Comparison of ENCODE assay signal across 8 cellular contexts in genomic region chr17:29616300-29617048, GRCh38. TPM values are rescaled to one million over a fixed set of nuclear protein-coding genes. Genes with fewer than 3 reads are reported as not detected.
DNase-seq lines count a peak whose midpoint lies in the region; ATAC-seq and TF ChIP-seq lines count a peak whose summit lies in the region.

No MANE protein-coding gene starts in this region.

- BruUV-seq in IMR-90 (replicated peaks; lab: Mats Ljungman, UMichigan): no TSS peak

- H2AK5ac ChIP-seq in IMR-90 (ENCODE audit: low read depth, low read length): no peak overlapping the region

- no peak overlapping the region for H3K4me3 ChIP-seq in IMR-90 (ENCODE audit: insufficient read depth, low read depth, low read length)
- peak overlapping the region; percentile 80 for H3K4me3 ChIP-seq in naive thymus-derived CD4-positive, alpha-beta T cell (ENCODE audit: low read length)

- 55% methylated on average over 21 of the region's 32 CpGs; no CpG with 5 or more reads in 1 of the 2 experiments for WGBS in IMR-90 (ENCODE audit: extremely low coverage in 2 of 2, insufficient read length in 1 of 2), 2 experiments

- H4K5ac ChIP-seq in IMR-90 (ENCODE audit: low read depth, low read length): no peak overlapping the region

- no peak overlapping the region for H3K23ac ChIP-seq in IMR-90 (ENCODE audit: low read depth, low read length)

- in situ Hi-C loops in IMR-90 (cut with MboI; ENCODE audit: low sequenced_read_pairs): no loop called here

- DNase-seq in CD1c-positive myeloid dendritic cell (ENCODE audit: extremely low spot score): peak; percentile 23
- DNase-seq in IMR-90: no peak
- peak; percentile 92 for DNase-seq in chondrocyte (ENCODE audit: low spot score)
- DNase-seq in naive thymus-derived CD4-positive, alpha-beta T cell: no peak
- DNase-seq in kidney glomerular epithelial cell (lab: John Stamatoyannopoulos, UW): no peak
- DNase-seq in amygdala (lab: John Stamatoyannopoulos, UW): no peak

- no peak overlapping the region for H4K91ac ChIP-seq in IMR-90 (ENCODE audit: insufficient read depth, low read depth, low read length)

- no peaks in the 10 kb centered on the region for H3K9me3 Mint-ChIP-seq in chondrocyte (ENCODE audit: low read depth)
- H3K9me3 Mint-ChIP-seq in naive thymus-derived CD4-positive, alpha-beta T cell: no peaks in the 10 kb centered on the region

- no peak overlapping the region for H3K18ac ChIP-seq in IMR-90 (ENCODE audit: low read depth, low read length)

- H3K27me3 Mint-ChIP-seq in chondrocyte (ENCODE audit: low read depth): peaks cover 2% of the 10 kb centered on the region
- peaks cover 0 to 18% (median 0%) of the 10 kb centered on the region in 5 donors for H3K27me3 Mint-ChIP-seq in naive thymus-derived CD4-positive, alpha-beta T cell

- H3K27ac ChIP-seq in IMR-90 (ENCODE audit: insufficient read depth, low read length): no peak overlapping the region
- no peak overlapping the region for H3K27ac ChIP-seq in naive thymus-derived CD4-positive, alpha-beta T cell (ENCODE audit: low read depth, low read length)

- no peak overlapping the region for H3K4ac ChIP-seq in IMR-90 (ENCODE audit: low read depth, low read length)

- peak overlapping the region; percentile 77 for H3K4me3 Mint-ChIP-seq in chondrocyte (ENCODE audit: unreplicated experiment)
- peak overlapping the region; percentile 78 to 93 (median 88) for H3K4me3 Mint-ChIP-seq in naive thymus-derived CD4-positive, alpha-beta T cell

- no peak for TF ChIP-seq CTCF in IMR-90 (conservative IDR thresholded peaks at IDR 0.05; ENCODE audit: low read depth, low read length)
- no peak for TF ChIP-seq CTCF in chondrocyte (IDR thresholded peaks at IDR 0.05)

- H3K56ac ChIP-seq in IMR-90 (ENCODE audit: extremely low read depth, insufficient read depth, low read length): no peak overlapping the region

- H2AK9ac ChIP-seq in IMR-90 (replicated peaks; ENCODE audit: low read depth, low read length, poor library complexity): no peak overlapping the region

- no peak overlapping the region for H2BK120ac ChIP-seq in IMR-90 (ENCODE audit: low read depth, low read length)

- H3K4me1 Mint-ChIP-seq in chondrocyte (ENCODE audit: low read depth): peaks cover 41% of the 10 kb centered on the region
- H3K4me1 Mint-ChIP-seq in naive thymus-derived CD4-positive, alpha-beta T cell: peaks cover 9 to 51% (median 36%) of the 10 kb centered on the region in 7 donors

- no peak overlapping the region for H2BK15ac ChIP-seq in IMR-90 (ENCODE audit: low read depth, low read length)

- H2AFZ ChIP-seq in IMR-90 (replicated peaks; ENCODE audit: low read length, poor library complexity): peak overlapping the region; percentile 81

- TF ChIP-seq POLR2A in IMR-90 (IDR thresholded peaks at IDR 0.05; ENCODE audit: low read depth, low read length): no peak

- H3K79me1 ChIP-seq in IMR-90 (ENCODE audit: low read depth in 1 of 2, low read length in 2 of 2): peaks cover 0 to 15% of the 10 kb centered on the region in 2 experiments; a peak in 1 of 4 replicates

- H4K20me1 ChIP-seq in IMR-90 (ENCODE audit: insufficient read depth, low read length): peaks cover 9% of the 10 kb centered on the region; the same call in 1 of the 2 replicates

- H3K27me3 ChIP-seq in IMR-90 (ENCODE audit: control insufficient read depth, insufficient read depth, low read length): no peaks in the 10 kb centered on the region; the same call in 1 of the 2 replicates
- no peaks in the 10 kb centered on the region for H3K27me3 ChIP-seq in naive thymus-derived CD4-positive, alpha-beta T cell (ENCODE audit: control insufficient read depth in 2 of 2, insufficient read depth in 2 of 2, low read length in 2 of 2)

- CTCF ChIA-PET in IMR-90 (lab: Yijun Ruan, JAX): interaction anchor here (0.5 to 2.2 kb wide), 6 partner anchors 10 to 186 kb away, joined by 3 to 5 read pairs (median 4); no protein-coding TSS in a partner anchor
- CTCF ChIA-PET in naive thymus-derived CD4-positive, alpha-beta T cell (lab: Charles Lee): interaction anchor here (0.5 to 6.4 kb wide), 24 partner anchors 13 to 314 kb away, joined by 3 to 56 read pairs (median 4); partner anchors contain the start of genes ANKRD13B and SSH2

- H2BK5ac ChIP-seq in IMR-90 (ENCODE audit: low read depth, low read length, poor library complexity, severe bottlenecking): no peak overlapping the region

- H3K36me3 ChIP-seq in IMR-90 (ENCODE audit: control insufficient read depth, insufficient read depth, low read length): peaks cover 2% of the 10 kb centered on the region; the same call in 1 of the 2 replicates
- no peaks in the 10 kb centered on the region for H3K36me3 ChIP-seq in naive thymus-derived CD4-positive, alpha-beta T cell (ENCODE audit: control insufficient read depth in 2 of 3, insufficient read depth in 3 of 3, low read length in 3 of 3)

- intact Hi-C loops in IMR-90 (cut with micrococcal nuclease): no loop called here
- intact Hi-C loops in naive thymus-derived CD4-positive, alpha-beta T cell (cut with micrococcal nuclease): loop anchor here (1.0 to 10.0 kb wide), 6 partner anchors 36 to 498 kb away; partner anchors contain the start of genes NSRP1 (in 1 of the 2) and TAOK1 (in 1 of the 2)

- dilution Hi-C loops in IMR-90 (cut with HindIII; ENCODE audit: low sequenced_read_pairs, unreplicated experiment): no loop called here

- H4K8ac ChIP-seq in IMR-90 (ENCODE audit: low read depth in 2 of 2, low read length in 2 of 2): no peak overlapping the region

- H3K9me1 ChIP-seq in IMR-90 (ENCODE audit: insufficient read depth, low read length): peaks cover 21% of the 10 kb centered on the region

- H3K4me2 ChIP-seq in IMR-90 (ENCODE audit: low read depth, low read length): no peak overlapping the region

- TF ChIP-seq RAD21 in IMR-90 (IDR thresholded peaks at IDR 0.05; ENCODE audit: low read length): no peak

- no peak overlapping the region for H3K27ac Mint-ChIP-seq in chondrocyte (ENCODE audit: unreplicated experiment)
- peak overlapping the region in 6 of 9 donors; percentile 2 to 91 (median 72) for H3K27ac Mint-ChIP-seq in naive thymus-derived CD4-positive, alpha-beta T cell

- H3K9me3 ChIP-seq in IMR-90 (ENCODE audit: control insufficient read depth, insufficient read depth, low read length): no peaks in the 10 kb centered on the region
- no peaks in the 10 kb centered on the region for H3K9me3 ChIP-seq in naive thymus-derived CD4-positive, alpha-beta T cell (ENCODE audit: control insufficient read depth in 2 of 3, low read length in 3 of 3)

- H2BK20ac ChIP-seq in IMR-90 (ENCODE audit: low read depth, low read length): no peak overlapping the region

- H3K14ac ChIP-seq in IMR-90 (replicated peaks; ENCODE audit: low read depth, low read length): no peak overlapping the region

- H3K36me3 Mint-ChIP-seq in chondrocyte (ENCODE audit: low read depth): no peaks in the 10 kb centered on the region
- H3K36me3 Mint-ChIP-seq in naive thymus-derived CD4-positive, alpha-beta T cell: no peaks in the 10 kb centered on the region

- no peak for ATAC-seq in IMR-90 (ENCODE audit: low read depth)
- ATAC-seq in naive thymus-derived CD4-positive, alpha-beta T cell: no peak
- no peak for ATAC-seq in GM21737 (IDR thresholded peaks at IDR 0.05; ENCODE audit: unreplicated experiment)
- no peak for ATAC-seq in HG03097 (IDR thresholded peaks at IDR 0.05; ENCODE audit: low FRiP score, unreplicated experiment)

- H3K4me1 ChIP-seq in IMR-90 (ENCODE audit: control insufficient read depth, insufficient read depth, low read length): peaks cover 8% of the 10 kb centered on the region
- peaks cover 34 to 37% of the 10 kb centered on the region in 2 donors for H3K4me1 ChIP-seq in naive thymus-derived CD4-positive, alpha-beta T cell (ENCODE audit: control insufficient read depth in 2 of 2, insufficient read depth in 2 of 2, low read length in 2 of 2)

- H3K9ac ChIP-seq in IMR-90 (ENCODE audit: low read depth, low read length): no peak overlapping the region

- POLR2A ChIA-PET in IMR-90 (lab: Charles Lee; ENCODE audit: unreplicated experiment): interaction anchor here (1.0 kb wide), 1 partner anchor 145 kb away, joined by 5 read pairs; no protein-coding TSS in a partner anchor
- POLR2A ChIA-PET in naive thymus-derived CD4-positive, alpha-beta T cell (lab: Charles Lee): interaction anchor here (0.6 to 7.2 kb wide), 16 partner anchors 10 to 1208 kb away, joined by 3 to 59 read pairs (median 6); partner anchors contain the start of genes ABHD15, ANKRD13B, CRLF3 and SSH2

RNA-seq across cellular contexts. Expression of gene CORO6, which starts 6.2 kb away (rescaled TPM):
- total RNA-seq in IMR-90 (2012; rRNA removed) (2.8 and 3.4 TPM in 2 replicates), chondrocyte (6.7 to 7.6 TPM (median 7.2 TPM) in 3 replicates)
- 7.6 and 7.8 TPM in 2 replicates for polyA plus RNA-seq in IMR-90 (2012; rRNA removed)
- polyA plus RNA-seq in IMR-90 (2012; cell fraction: cytosol; rRNA removed): 1.4 and 2.8 TPM in 2 replicates
- 139 and 203 TPM in 2 replicates for polyA plus RNA-seq in IMR-90 (2012; cell fraction: nucleus; rRNA removed; ENCODE audit: low replicate concordance)
- total RNA-seq in naive thymus-derived CD4-positive, alpha-beta T cell: 1 to 10 TPM; 1.4 to 3.1 (median 1.7) TPM
- under 1 TPM; 0.15 to 0.35 TPM for polyA plus RNA-seq in naive thymus-derived CD4-positive, alpha-beta T cell

RNA-seq across cellular contexts. Expression of gene ANKRD13B, which starts 23.5 kb away (rescaled TPM):
- total RNA-seq in IMR-90 (2012; rRNA removed) (0.90 and 1.1 TPM in 2 replicates), chondrocyte (21.6 to 27.1 TPM (median 24.5 TPM) in 3 replicates)
- polyA plus RNA-seq in IMR-90 (2012; rRNA removed): 4.0 and 5.2 TPM in 2 replicates
- 1.9 and 4.4 TPM in 2 replicates for polyA plus RNA-seq in IMR-90 (2012; cell fraction: cytosol; rRNA removed)
- 27.5 and 68.3 TPM in 2 replicates for polyA plus RNA-seq in IMR-90 (2012; cell fraction: nucleus; rRNA removed; ENCODE audit: low replicate concordance)
- total RNA-seq in naive thymus-derived CD4-positive, alpha-beta T cell: 1 to 10 TPM in 3 of 5 experiments, under 1 TPM in 2; 0.70 to 9.8 (median 1.5) TPM
- under 1 TPM in 1 of 2 donors, not detected in 1; 0.51 TPM for polyA plus RNA-seq in naive thymus-derived CD4-positive, alpha-beta T cell

RNA-seq across cellular contexts. Expression of gene GIT1, which starts 27.0 kb away (rescaled TPM):
- total RNA-seq in IMR-90 (2012; rRNA removed) (13.3 and 14.2 TPM in 2 replicates), chondrocyte (32.1 to 37.7 TPM (median 35.7 TPM) in 3 replicates)
- 34.2 and 37.1 TPM in 2 replicates for polyA plus RNA-seq in IMR-90 (2012; rRNA removed)
- 25.3 and 30.3 TPM in 2 replicates for polyA plus RNA-seq in IMR-90 (2012; cell fraction: cytosol; rRNA removed)
- polyA plus RNA-seq in IMR-90 (2012; cell fraction: nucleus; rRNA removed; ENCODE audit: low replicate concordance): 57.7 and 127 TPM in 2 replicates
- 10 to 100 TPM; 42.5 to 76.3 (median 62.4) TPM for total RNA-seq in naive thymus-derived CD4-positive, alpha-beta T cell
- 10 to 100 TPM in 1 of 2 donors, 1 to 10 TPM in 1; 6.8 to 20.0 TPM for polyA plus RNA-seq in naive thymus-derived CD4-positive, alpha-beta T cell

RNA-seq across cellular contexts. Expression of gene TP53I13, which starts 48.0 kb away (rescaled TPM):
- 18.3 and 22.0 TPM in 2 replicates for total RNA-seq in IMR-90 (2012; rRNA removed)
- 48.3 and 53.1 TPM in 2 replicates for polyA plus RNA-seq in IMR-90 (2012; rRNA removed)
- polyA plus RNA-seq in IMR-90 (2012; cell fraction: cytosol; rRNA removed): 41.4 and 69.6 TPM in 2 replicates
- 126 and 323 TPM in 2 replicates for polyA plus RNA-seq in IMR-90 (2012; cell fraction: nucleus; rRNA removed; ENCODE audit: low replicate concordance)
- 44.6 to 49.8 TPM (median 48.3 TPM) in 3 replicates for total RNA-seq in chondrocyte
- 10 to 100 TPM; 61.6 to 87.5 (median 62.8) TPM for total RNA-seq in naive thymus-derived CD4-positive, alpha-beta T cell
- 10 to 100 TPM; 19.3 to 26.8 TPM for polyA plus RNA-seq in naive thymus-derived CD4-positive, alpha-beta T cell

RNA-seq across cellular contexts. Expression of gene ABHD15, which starts 49.6 kb away (rescaled TPM):
- total RNA-seq in IMR-90 (2012; rRNA removed): 3.1 and 3.2 TPM in 2 replicates
- polyA plus RNA-seq in IMR-90 (2012; rRNA removed): 4.5 and 4.6 TPM in 2 replicates
- 3.3 and 4.4 TPM in 2 replicates for polyA plus RNA-seq in IMR-90 (2012; cell fraction: cytosol; rRNA removed)
- polyA plus RNA-seq in IMR-90 (2012; cell fraction: nucleus; rRNA removed; ENCODE audit: low replicate concordance): 3.2 and 4.0 TPM in 2 replicates
- 10.2 to 16.7 TPM (median 11.7 TPM) in 3 replicates for total RNA-seq in chondrocyte
- 10 to 100 TPM in 2 of 5 experiments, 1 to 10 TPM in 3; 8.6 to 17.6 (median 10.0) TPM for total RNA-seq in naive thymus-derived CD4-positive, alpha-beta T cell
- 1 to 10 TPM; 3.1 to 5.3 TPM for polyA plus RNA-seq in naive thymus-derived CD4-positive, alpha-beta T cell

Comparison
In these comparisons a context has a peak if more than half of its experiments do, and no peak if none do; other contexts are left out.
1. DNase-seq: peak in CD1c-positive myeloid dendritic cell (single experiment) and chondrocyte (single experiment); none in IMR-90 (single experiment), naive thymus-derived CD4-positive, alpha-beta T cell (0 of 9), kidney glomerular epithelial cell (single experiment) and amygdala (0 of 56).